ENCODE assay signal across 1 cellular context in the genomic region with DNA sequence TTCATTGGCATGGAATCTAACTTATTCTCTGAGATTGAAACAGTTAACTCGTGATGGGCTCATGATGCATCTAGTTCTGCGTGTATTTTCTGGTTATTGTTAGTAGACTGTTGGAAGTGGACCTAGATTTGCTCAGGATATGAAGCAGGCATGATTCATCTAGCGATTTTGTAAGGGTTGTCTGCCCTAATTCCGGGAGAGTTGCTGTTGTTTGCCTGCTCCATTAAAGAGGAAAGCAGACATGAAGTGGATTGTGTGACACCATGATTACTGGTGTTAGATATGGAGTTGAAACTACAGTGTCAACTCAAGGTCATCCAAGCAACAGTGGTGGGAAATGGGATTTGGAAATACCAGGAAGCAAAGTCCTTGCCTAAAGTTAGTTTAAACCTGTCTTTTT.
TF ChIP-seq lines count a peak whose summit lies in the region.

No MANE protein-coding gene starts in this region.

TF ChIP-seq in GM23338, 12 proteins besides CTCF, POLR2A, EP300 and RAD21 (continued from another document):
- no peak for TF ChIP-seq CREB1 (CRISPR knock-in tag; IDR thresholded peaks at IDR 0.05; ENCODE audit: low read depth)
- TF ChIP-seq, protein P1, sequence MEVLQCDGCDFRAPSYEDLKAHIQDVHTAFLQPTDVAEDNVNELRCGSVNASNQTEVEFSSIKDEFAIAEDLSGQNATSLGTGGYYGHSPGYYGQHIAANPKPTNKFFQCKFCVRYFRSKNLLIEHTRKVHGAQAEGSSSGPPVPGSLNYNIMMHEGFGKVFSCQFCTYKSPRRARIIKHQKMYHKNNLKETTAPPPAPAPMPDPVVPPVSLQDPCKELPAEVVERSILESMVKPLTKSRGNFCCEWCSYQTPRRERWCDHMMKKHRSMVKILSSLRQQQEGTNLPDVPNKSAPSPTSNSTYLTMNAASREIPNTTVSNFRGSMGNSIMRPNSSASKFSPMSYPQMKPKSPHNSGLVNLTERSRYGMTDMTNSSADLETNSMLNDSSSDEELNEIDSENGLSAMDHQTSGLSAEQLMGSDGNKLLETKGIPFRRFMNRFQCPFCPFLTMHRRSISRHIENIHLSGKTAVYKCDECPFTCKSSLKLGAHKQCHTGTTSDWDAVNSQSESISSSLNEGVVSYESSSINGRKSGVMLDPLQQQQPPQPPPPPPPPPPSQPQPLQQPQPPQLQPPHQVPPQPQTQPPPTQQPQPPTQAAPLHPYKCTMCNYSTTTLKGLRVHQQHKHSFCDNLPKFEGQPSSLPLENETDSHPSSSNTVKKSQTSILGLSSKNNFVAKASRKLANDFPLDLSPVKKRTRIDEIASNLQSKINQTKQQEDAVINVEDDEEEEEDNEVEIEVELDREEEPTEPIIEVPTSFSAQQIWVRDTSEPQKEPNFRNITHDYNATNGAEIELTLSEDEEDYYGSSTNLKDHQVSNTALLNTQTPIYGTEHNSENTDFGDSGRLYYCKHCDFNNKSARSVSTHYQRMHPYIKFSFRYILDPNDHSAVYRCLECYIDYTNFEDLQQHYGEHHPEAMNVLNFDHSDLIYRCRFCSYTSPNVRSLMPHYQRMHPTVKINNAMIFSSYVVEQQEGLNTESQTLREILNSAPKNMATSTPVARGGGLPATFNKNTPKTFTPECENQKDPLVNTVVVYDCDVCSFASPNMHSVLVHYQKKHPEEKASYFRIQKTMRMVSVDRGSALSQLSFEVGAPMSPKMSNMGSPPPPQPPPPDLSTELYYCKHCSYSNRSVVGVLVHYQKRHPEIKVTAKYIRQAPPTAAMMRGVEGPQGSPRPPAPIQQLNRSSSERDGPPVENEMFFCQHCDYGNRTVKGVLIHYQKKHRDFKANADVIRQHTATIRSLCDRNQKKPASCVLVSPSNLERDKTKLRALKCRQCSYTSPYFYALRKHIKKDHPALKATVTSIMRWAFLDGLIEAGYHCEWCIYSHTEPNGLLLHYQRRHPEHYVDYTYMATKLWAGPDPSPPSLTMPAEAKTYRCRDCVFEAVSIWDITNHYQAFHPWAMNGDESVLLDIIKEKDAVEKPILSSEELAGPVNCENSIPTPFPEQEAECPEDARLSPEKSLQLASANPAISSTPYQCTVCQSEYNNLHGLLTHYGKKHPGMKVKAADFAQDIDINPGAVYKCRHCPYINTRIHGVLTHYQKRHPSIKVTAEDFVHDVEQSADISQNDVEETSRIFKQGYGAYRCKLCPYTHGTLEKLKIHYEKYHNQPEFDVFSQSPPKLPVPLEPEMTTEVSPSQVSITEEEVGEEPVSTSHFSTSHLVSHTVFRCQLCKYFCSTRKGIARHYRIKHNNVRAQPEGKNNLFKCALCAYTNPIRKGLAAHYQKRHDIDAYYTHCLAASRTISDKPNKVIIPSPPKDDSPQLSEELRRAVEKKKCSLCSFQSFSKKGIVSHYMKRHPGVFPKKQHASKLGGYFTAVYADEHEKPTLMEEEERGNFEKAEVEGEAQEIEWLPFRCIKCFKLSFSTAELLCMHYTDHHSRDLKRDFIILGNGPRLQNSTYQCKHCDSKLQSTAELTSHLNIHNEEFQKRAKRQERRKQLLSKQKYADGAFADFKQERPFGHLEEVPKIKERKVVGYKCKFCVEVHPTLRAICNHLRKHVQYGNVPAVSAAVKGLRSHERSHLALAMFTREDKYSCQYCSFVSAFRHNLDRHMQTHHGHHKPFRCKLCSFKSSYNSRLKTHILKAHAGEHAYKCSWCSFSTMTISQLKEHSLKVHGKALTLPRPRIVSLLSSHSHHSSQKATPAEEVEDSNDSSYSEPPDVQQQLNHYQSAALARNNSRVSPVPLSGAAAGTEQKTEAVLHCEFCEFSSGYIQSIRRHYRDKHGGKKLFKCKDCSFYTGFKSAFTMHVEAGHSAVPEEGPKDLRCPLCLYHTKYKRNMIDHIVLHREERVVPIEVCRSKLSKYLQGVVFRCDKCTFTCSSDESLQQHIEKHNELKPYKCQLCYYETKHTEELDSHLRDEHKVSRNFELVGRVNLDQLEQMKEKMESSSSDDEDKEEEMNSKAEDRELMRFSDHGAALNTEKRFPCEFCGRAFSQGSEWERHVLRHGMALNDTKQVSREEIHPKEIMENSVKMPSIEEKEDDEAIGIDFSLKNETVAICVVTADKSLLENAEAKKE (CRISPR knock-in tag; IDR thresholded peaks at IDR 0.05), result no peak
- TF ChIP-seq ZNF331 (CRISPR knock-in tag; IDR thresholded peaks at IDR 0.05; ENCODE audit: low read depth), result no peak
- no peak for TF ChIP-seq POLR2AphosphoS5 (IDR thresholded peaks at IDR 0.05; ENCODE audit: low read depth)
- TF ChIP-seq ETS1 (IDR thresholded peaks at IDR 0.05), result no peak
- TF ChIP-seq JUNB (IDR thresholded peaks at IDR 0.05; ENCODE audit: unreplicated experiment), result no peak
TF ChIP-seq in GM23338: peak in this region for 0.
